In genomic region chr11:116499396-116500001, GRCh38 we compare ENCODE assay signal across 9 cellular contexts.
DNase-seq lines count a peak whose midpoint lies in the region; ATAC-seq, FAIRE-seq and TF ChIP-seq lines count a peak whose summit lies in the region.
"Had no signal": no experiment of that assay in that cellular context is flagged by ENCODE, and none has a peak within 500 bp of the region (broad histone marks: within the 10 kb centered on the region; RNA-seq: fewer than 3 reads in every experiment).

No MANE protein-coding gene starts in this region.

- peaks cover 69% of the 10 kb centered on the region for H3K4me1 Mint-ChIP-seq in brain
- H3K4me1 Mint-ChIP-seq in natural killer cell, result no peaks in the 10 kb centered on the region

- no peak overlapping the region for H3K4me3 ChIP-seq in Jurkat, Clone E6-1 (ENCODE audit: low read length)

- peaks cover 0 to 6% (median 0%) of the 10 kb centered on the region in 5 experiments for H3K9me3 Mint-ChIP-seq in brain
- no peaks in the 10 kb centered on the region for H3K9me3 Mint-ChIP-seq in natural killer cell

- ATAC-seq in natural killer cell, result no peak

- H3K27ac Mint-ChIP-seq in brain (peak overlapping the region; percentile 61 to 95 (median 89)), natural killer cell (no peak overlapping the region)

- H3K27me3 Mint-ChIP-seq in brain (peaks cover 2% of the 10 kb centered on the region), natural killer cell (ENCODE audit: low read depth in 2 of 2) (peaks cover 41 to 51% of the 10 kb centered on the region in 2 donors)

- peak; percentile 63 to 87 for TF ChIP-seq CTCF in brain (conservative IDR thresholded peaks at IDR 0.05)
- TF ChIP-seq CTCF in natural killer cell (IDR thresholded peaks at IDR 0.05), result no peak

- intact Hi-C loops in natural killer cell (cut with micrococcal nuclease), result no loop called here

- DNase-seq in EL, result peak; percentile 58
- peak; percentile 54 for DNase-seq in Jurkat, Clone E6-1 (ENCODE audit: low read depth, low spot score)
- DNase-seq in RCC 7860 (ENCODE audit: low spot score), result peak; percentile 22
- DNase-seq in kidney glomerular epithelial cell (lab: John Stamatoyannopoulos, UW), result peak; percentile 41
- DNase-seq in stimulated activated CD8-positive, alpha-beta memory T cell treated with anti-CD3 and anti-CD28 coated beads, Interleukin-15, amount 100 ng/mL, for 48 hours (ENCODE audit: low read depth in 2 of 2), result peak; percentile 30 to 35
- DNase-seq in HPDE6-E6E7 (ENCODE audit: extremely low spot score), result no peak
- no peak for DNase-seq in natural killer cell

- FAIRE-seq in RCC 7860 (lab: Jason Lieb, UNC), result no peak
- FAIRE-seq: TTC549 had no signal

- H3K4me3 Mint-ChIP-seq in brain (peak overlapping the region; percentile 20 to 48 (median 37)), natural killer cell (no peak overlapping the region)

- H3K36me3 Mint-ChIP-seq in brain (no peaks in the 10 kb centered on the region), natural killer cell (no peaks in the 10 kb centered on the region)

Comparison
In these comparisons a context has a peak if more than half of its experiments do, and no peak if none do; other contexts are left out.
1. DNase-seq: peak in EL (single experiment), Jurkat, Clone E6-1 (single experiment), RCC 7860 (single experiment), kidney glomerular epithelial cell (single experiment) and stimulated activated CD8-positive, alpha-beta memory T cell treated with anti-CD3 and anti-CD28 coated beads, Interleukin-15, amount 100 ng/mL, for 48 hours (2 of 2); none in HPDE6-E6E7 (single experiment) and natural killer cell (single experiment).
2. H3K27ac Mint-ChIP-seq: peak in brain (5 of 5); none in natural killer cell (0 of 2).